Comparison of ENCODE assay signal across 8 cellular contexts in genomic region chr10:21497177-21497807, GRCh38. TPM values are rescaled to one million over a fixed set of nuclear protein-coding genes. Genes with fewer than 3 reads are reported as not detected.
DNase-seq lines count a peak whose midpoint lies in the region; ATAC-seq and TF ChIP-seq lines count a peak whose summit lies in the region.

No MANE protein-coding gene starts in this region.

- DNase-seq in COLO829 (ENCODE audit: low spot score) (peak; percentile 65), HFFc6 (peak; percentile 73), NT2/D1 (ENCODE audit: low read depth, low spot score) (no peak), astrocyte of the cerebellum (ENCODE audit: low read depth) (no peak), right cardiac atrium (peak; percentile 96 to 98 (median 98)), pons (ENCODE audit: low spot score) (peak; percentile 57), NK-92 (lab: John Stamatoyannopoulos, UW; ENCODE audit: unreplicated experiment) (no peak)

- intact Hi-C loops in right cardiac atrium (cut with DNase I): loop anchor here (5.0 to 10.0 kb wide), 8 partner anchors 35 to 1578 kb away; partner anchors contain the start of gene MLLT10 (in 2 of the 4)

- H3K9ac ChIP-seq in NT2/D1 (ENCODE audit: insufficient read length, low read depth): peak overlapping the region; percentile 96

- peaks cover 8% of the 10 kb centered on the region; the same call in 1 of the 2 replicates for H3K27me3 Mint-ChIP-seq in HFFc6 (ENCODE audit: insufficient read depth)

- in situ Hi-C loops in astrocyte of the cerebellum (cut with HindIII; ENCODE audit: low sequenced_read_pairs): no loop called here

- H3K27me3 ChIP-seq in NT2/D1 (ENCODE audit: insufficient read depth, insufficient read length) (peaks cover 49% of the 10 kb centered on the region), right cardiac atrium (ENCODE audit: control insufficient read depth, insufficient read depth) (no peaks in the 10 kb centered on the region)

- H3K4me3 ChIP-seq in NT2/D1 (ENCODE audit: insufficient read length, low read depth) (peak overlapping the region; percentile 82), astrocyte of the cerebellum (ENCODE audit: low read depth, low read length) (peak overlapping the region; percentile 76), right cardiac atrium (ENCODE audit: low read length) (peak overlapping the region; percentile 79)

- no peaks in the 10 kb centered on the region for H3K36me3 Mint-ChIP-seq in HFFc6 (ENCODE audit: low read depth)

- ATAC-seq in right cardiac atrium: peak; percentile 66 to 77
- ATAC-seq in GM21381 (IDR thresholded peaks at IDR 0.05; ENCODE audit: unreplicated experiment): no peak

- H3K36me3 ChIP-seq in NT2/D1 (ENCODE audit: insufficient read depth, insufficient read length, low read length): peaks cover 5% of the 10 kb centered on the region

- no peaks in the 10 kb centered on the region for H3K9me3 ChIP-seq in NT2/D1 (ENCODE audit: insufficient read depth, low read length)
- H3K9me3 ChIP-seq in right cardiac atrium (ENCODE audit: control insufficient read depth, low read length): no peaks in the 10 kb centered on the region

- TF ChIP-seq CTCF in HFFc6 (IDR thresholded peaks at IDR 0.05) (no peak), astrocyte of the cerebellum (IDR thresholded peaks at IDR 0.05; ENCODE audit: low read depth, low read length, missing control alignments) (no peak)

- peak overlapping the region; percentile 73 for H3K27ac ChIP-seq in right cardiac atrium (ENCODE audit: low read length)

- H3K4me1 ChIP-seq in NT2/D1 (ENCODE audit: insufficient read depth, insufficient read length) (peaks cover 6% of the 10 kb centered on the region), right cardiac atrium (ENCODE audit: control insufficient read depth, insufficient read depth, low read length) (no peaks in the 10 kb centered on the region)

- 3% methylated on average over 37 of the region's 37 CpGs for WGBS in right cardiac atrium

- H3K4me1 Mint-ChIP-seq in HFFc6 (ENCODE audit: low read depth): peaks cover 17% of the 10 kb centered on the region

- H3K4me3 Mint-ChIP-seq in HFFc6: peak overlapping the region; percentile 91

- no peak overlapping the region; the same call in 1 of the 2 replicates for H3K27ac Mint-ChIP-seq in HFFc6

- H3K9me3 Mint-ChIP-seq in HFFc6: no peaks in the 10 kb centered on the region

RNA-seq across cellular contexts. Expression of gene SKIDA1, which starts 28.2 kb away (rescaled TPM):
- under 1 TPM; 0.35 to 0.71 (median 0.46) TPM for total RNA-seq in HFFc6 (2021; fragmentation: NEBNext Ultra II Directional; extraction: Animal tissue kit (Norgen Biotek cat#: 25700))
- total RNA-seq in right cardiac atrium: 1 to 10 TPM; 2.1 to 6.3 (median 4.6) TPM
- polyA plus RNA-seq in right cardiac atrium: 0.88 TPM

RNA-seq across cellular contexts. Expression of gene MLLT10, which starts 36.7 kb away (rescaled TPM):
- total RNA-seq in HFFc6 (2021; fragmentation: NEBNext Ultra II Directional; extraction: Animal tissue kit (Norgen Biotek cat#: 25700)): 10 to 100 TPM; 21.8 to 25.2 (median 22.9) TPM
- total RNA-seq in right cardiac atrium: 10 to 100 TPM; 26.6 to 36.1 (median 29.8) TPM
- polyA plus RNA-seq in right cardiac atrium: 14.1 TPM

Comparison
In these comparisons a context has a peak if more than half of its experiments do, and no peak if none do; other contexts are left out.
1. DNase-seq: peak in COLO829 (single experiment), HFFc6 (single experiment), right cardiac atrium (3 of 3) and pons (single experiment); none in NT2/D1 (single experiment), astrocyte of the cerebellum (single experiment) and NK-92 (single experiment).
2. Peak in every context shown above with its lines, with median percentiles within 50 percentile points of each other: H3K4me3 ChIP-seq.